28 cellular contexts compared by ENCODE assay signal in the genomic region with DNA sequence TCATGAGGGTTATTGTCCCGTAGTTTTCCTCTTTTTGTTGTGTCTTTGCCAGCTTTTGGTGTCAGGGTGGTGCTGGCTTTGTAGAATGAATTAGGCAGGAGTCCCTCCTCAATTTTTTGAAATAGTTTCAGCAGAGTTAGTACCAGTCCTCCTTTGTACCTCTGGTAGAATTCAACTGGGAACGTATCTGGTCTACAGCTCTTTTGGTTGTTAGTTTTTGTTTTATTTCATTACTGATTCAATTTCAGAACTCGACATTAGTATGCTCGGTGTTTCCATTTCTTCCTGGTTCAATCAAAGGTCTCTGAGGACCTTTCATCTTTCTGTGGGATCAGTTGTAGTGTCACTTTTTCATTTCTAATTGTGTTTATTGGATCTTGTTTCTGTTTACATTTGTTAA.
"Had no signal": no experiment of that assay in that cellular context is flagged by ENCODE, and none has a peak within 500 bp of the region (broad histone marks: within the 10 kb centered on the region; RNA-seq: fewer than 3 reads in every experiment).

No MANE protein-coding gene starts in this region.

- H3K27ac ChIP-seq: left lung, lower lobe of right lung, pancreas, prostate gland, skin epidermis, suprapubic skin, thoracic aorta, tibial artery, upper lobe of right lung had no signal

- H3K27me3 ChIP-seq: left lung, pancreas, suprapubic skin, tibial artery, upper lobe of right lung had no signal

- FAIRE-seq: islet of Langerhans, kidney, pancreas, urothelium cell line had no signal

- H3K9me3 ChIP-seq: left lung, lower lobe of right lung, pancreas, prostate gland, suprapubic skin, thoracic aorta, tibial artery, upper lobe of right lung had no signal

- H3K36me3 ChIP-seq: left lung, lower lobe of right lung, pancreas, prostate gland, suprapubic skin, thoracic aorta, tibial artery, upper lobe of right lung had no signal

- ATAC-seq: left colon; left lung; lower lobe of right lung; naive thymus-derived CD8-positive, alpha-beta T cell; pancreas; right cardiac atrium; sciatic nerve; upper lobe of right lung had no signal

- DNase-seq: hypothalamus; immature natural killer cell; kidney; left colon; left lung; lower lobe of right lung; mammary epithelial cell; mesenchymal stem cell; naive thymus-derived CD8-positive, alpha-beta T cell; pancreas; posterior cingulate gyrus; retina; right cardiac atrium; stimulated activated CD4-positive, alpha-beta T cell treated with anti-CD3 and anti-CD28 coated beads, Interleukin-12 subunit alpha, Interleukin-12 subunit beta, amount 100 ng/mL, for 4 hours; stimulated activated CD4-positive, alpha-beta T cell treated with anti-CD3 and anti-CD28 coated beads, Interleukin-15, amount 100 ng/mL, for 24 hours; stimulated activated CD4-positive, alpha-beta T cell treated with anti-CD3 and anti-CD28 coated beads, Interleukin-2, amount 100 ng/mL, for 24 hours; stimulated activated CD4-positive, alpha-beta T cell treated with anti-CD3 and anti-CD28 coated beads, Interleukin-4, amount 100 ng/mL, for 1 hour; stimulated activated naive CD4-positive, alpha-beta T cell; tibial artery; trophoblast cell; upper lobe of right lung had no signal

- H3K4me1 ChIP-seq: left lung, lower lobe of right lung, pancreas, prostate gland, suprapubic skin, tibial artery, upper lobe of right lung had no signal

- H3K4me3 ChIP-seq: left lung, lower lobe of right lung, pancreas, prostate gland, skin epidermis, suprapubic skin, thoracic aorta, tibial artery, upper lobe of right lung had no signal
